Comparison of ENCODE assay signal across 20 cellular contexts in the genomic region with DNA sequence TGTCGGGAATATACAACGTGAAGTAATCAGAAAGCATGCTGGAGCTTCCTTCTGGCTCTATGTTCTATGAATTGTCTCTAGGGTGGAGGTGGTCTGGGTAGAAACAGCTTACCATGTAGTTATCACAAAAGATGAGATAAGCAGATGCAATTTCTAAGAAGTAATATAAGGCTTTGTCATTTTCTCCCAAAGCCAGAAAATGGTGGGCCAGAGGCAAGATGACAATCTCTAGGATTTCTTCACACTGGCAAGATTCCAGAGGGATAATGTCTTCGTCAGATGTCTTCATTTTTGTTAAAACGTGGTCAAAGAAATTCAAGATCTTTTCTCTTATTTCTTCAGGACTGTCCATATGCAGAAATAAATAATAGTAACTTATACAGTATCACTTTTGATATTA.
"Had no signal": no experiment of that assay in that cellular context is flagged by ENCODE, and none has a peak within 500 bp of the region (broad histone marks: within the 10 kb centered on the region; RNA-seq: fewer than 3 reads in every experiment).

No MANE protein-coding gene starts in this region.

- H3K4me3 ChIP-seq: colonic mucosa, esophagus muscularis mucosa, gastroesophageal sphincter, heart right ventricle, left lung, lower lobe of right lung, mucosa of descending colon had no signal

- H3K36me3 ChIP-seq: colonic mucosa, esophagus muscularis mucosa, gastroesophageal sphincter, heart right ventricle, left lung, lower lobe of right lung had no signal

- ATAC-seq: effector memory CD8-positive, alpha-beta T cell; foreskin keratinocyte; gastroesophageal sphincter; heart right ventricle; left cardiac atrium; left lung; left ventricle myocardium superior; lower lobe of right lung; mucosa of descending colon; naive thymus-derived CD8-positive, alpha-beta T cell had no signal

- H3K27me3 ChIP-seq: colonic mucosa, esophagus muscularis mucosa, gastroesophageal sphincter, heart right ventricle, left lung had no signal

- H3K27ac ChIP-seq: colonic mucosa, epithelial cell of prostate, esophagus muscularis mucosa, foreskin keratinocyte, gastroesophageal sphincter, heart right ventricle, left lung, lower lobe of right lung had no signal

- DNase-seq: colonic mucosa; cortex of kidney; effector CD8-positive, alpha-beta T cell; effector memory CD8-positive, alpha-beta T cell; endodermal cell; foreskin keratinocyte; head of caudate nucleus; heart right ventricle; hippocampal formation; left cardiac atrium; left lung; left ventricle myocardium superior; lower lobe of right lung; mesenchymal stem cell; mucosa of descending colon; naive B cell; naive thymus-derived CD8-positive, alpha-beta T cell had no signal

- H3K9me3 ChIP-seq: colonic mucosa, esophagus muscularis mucosa, gastroesophageal sphincter, heart right ventricle, left lung, lower lobe of right lung, mucosa of descending colon had no signal

- H3K4me1 ChIP-seq: colonic mucosa, esophagus muscularis mucosa, foreskin keratinocyte, gastroesophageal sphincter, heart right ventricle, left lung, lower lobe of right lung had no signal
